In the genomic region with DNA sequence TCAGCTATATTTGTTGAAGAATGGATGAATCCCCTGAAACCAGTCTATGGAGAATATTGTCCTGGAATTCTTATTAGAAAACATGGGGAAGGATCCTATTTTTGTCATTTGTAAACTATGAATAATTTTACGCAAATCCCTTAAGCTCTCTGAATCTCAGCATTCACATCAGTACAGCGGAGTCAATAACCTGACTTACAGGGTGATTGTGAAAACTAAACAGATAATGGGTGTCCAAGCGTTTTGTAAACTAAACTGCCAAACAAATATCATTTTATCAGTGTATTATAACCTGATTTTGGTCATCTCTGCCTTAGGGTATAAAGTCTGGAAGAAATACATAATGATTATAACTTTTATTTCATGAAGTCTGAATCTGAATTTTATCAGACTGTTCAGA, we compare ENCODE assay signal across 2 cellular contexts.
TF ChIP-seq lines count a peak whose summit lies in the region.

No MANE protein-coding gene starts in this region.

TF ChIP-seq in SK-N-SH, 30 proteins besides CTCF, POLR2A, EP300 and RAD21 (continued from another document):
- TF ChIP-seq, protein P1, sequence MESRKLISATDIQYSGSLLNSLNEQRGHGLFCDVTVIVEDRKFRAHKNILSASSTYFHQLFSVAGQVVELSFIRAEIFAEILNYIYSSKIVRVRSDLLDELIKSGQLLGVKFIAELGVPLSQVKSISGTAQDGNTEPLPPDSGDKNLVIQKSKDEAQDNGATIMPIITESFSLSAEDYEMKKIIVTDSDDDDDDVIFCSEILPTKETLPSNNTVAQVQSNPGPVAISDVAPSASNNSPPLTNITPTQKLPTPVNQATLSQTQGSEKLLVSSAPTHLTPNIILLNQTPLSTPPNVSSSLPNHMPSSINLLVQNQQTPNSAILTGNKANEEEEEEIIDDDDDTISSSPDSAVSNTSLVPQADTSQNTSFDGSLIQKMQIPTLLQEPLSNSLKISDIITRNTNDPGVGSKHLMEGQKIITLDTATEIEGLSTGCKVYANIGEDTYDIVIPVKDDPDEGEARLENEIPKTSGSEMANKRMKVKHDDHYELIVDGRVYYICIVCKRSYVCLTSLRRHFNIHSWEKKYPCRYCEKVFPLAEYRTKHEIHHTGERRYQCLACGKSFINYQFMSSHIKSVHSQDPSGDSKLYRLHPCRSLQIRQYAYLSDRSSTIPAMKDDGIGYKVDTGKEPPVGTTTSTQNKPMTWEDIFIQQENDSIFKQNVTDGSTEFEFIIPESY (IDR thresholded peaks at IDR 0.05; ENCODE audit: borderline replicate concordance, low read depth) = no peak
- TF ChIP-seq FOSL2 (IDR thresholded peaks at IDR 0.05; ENCODE audit: borderline replicate concordance, low read depth) (no peak), RCOR1 (IDR thresholded peaks at IDR 0.05; ENCODE audit: low read length) (no peak), SIN3A (IDR thresholded peaks at IDR 0.05; ENCODE audit: borderline replicate concordance, low read depth, low read length) (no peak), YY1 (IDR thresholded peaks at IDR 0.05; ENCODE audit: low read depth) (no peak), MEF2A (IDR thresholded peaks at IDR 0.05; ENCODE audit: borderline replicate concordance, low read depth) (no peak), CHD2 (IDR thresholded peaks at IDR 0.05; ENCODE audit: low read length, partially characterized antibody) (no peak)

TF ChIP-seq in SK-N-SH treated with all-trans-retinoic acid at 6 μM for 48 hours, 23 proteins besides CTCF, POLR2A, EP300 and RAD21 (continued from another document):
- no peak for TF ChIP-seq GLIS3 (CRISPR knock-in tag; IDR thresholded peaks at IDR 0.05)
TF ChIP-seq in SK-N-SH treated with all-trans-retinoic acid at 6 μM for 48 hours: peak in this region for 0.
